In genomic region chr1:156670791-156671190, GRCh38 we compare ENCODE assay signal across 19 cellular contexts. TPM values are rescaled to one million over a fixed set of nuclear protein-coding genes. Genes with fewer than 3 reads are reported as not detected.
DNase-seq lines count a peak whose midpoint lies in the region; ATAC-seq and TF ChIP-seq lines count a peak whose summit lies in the region.
"Had no signal": no experiment of that assay in that cellular context is flagged by ENCODE, and none has a peak within 500 bp of the region (broad histone marks: within the 10 kb centered on the region; RNA-seq: fewer than 3 reads in every experiment).

No MANE protein-coding gene starts in this region.

- H3K4me1 ChIP-seq in Caco-2 (peaks cover 34% of the 10 kb centered on the region), right cardiac atrium (ENCODE audit: control insufficient read depth, insufficient read depth, low read length) (peaks cover 43% of the 10 kb centered on the region), sigmoid colon (peaks cover 0 to 59% (median 49%) of the 10 kb centered on the region in 4 donors), right lobe of liver (no peaks in the 10 kb centered on the region)
- H3K4me1 ChIP-seq: colonic mucosa, prostate gland had no signal

- H3K36me3 Mint-ChIP-seq in Caco-2 (ENCODE audit: insufficient read depth, unreplicated experiment), result peaks cover 6% of the 10 kb centered on the region
- no peaks in the 10 kb centered on the region for H3K36me3 Mint-ChIP-seq in activated CD8-positive, alpha-beta T cell treated with anti-CD3 and anti-CD28 coated beads, Interleukin-2, amount 10 ng/mL, durations not matched to agents 7 days and 5 days (ENCODE audit: low read depth)
- H3K36me3 Mint-ChIP-seq: activated naive CD4-positive, alpha-beta T cell treated with anti-CD3 and anti-CD28 coated beads, Interleukin-2, amount 50 U/mL, for 72 hours had no signal

- H3K9me3 Mint-ChIP-seq in Caco-2 (ENCODE audit: unreplicated experiment), result no peaks in the 10 kb centered on the region
- H3K9me3 Mint-ChIP-seq in activated CD8-positive, alpha-beta T cell treated with anti-CD3 and anti-CD28 coated beads, Interleukin-2, amount 10 ng/mL, durations not matched to agents 7 days and 5 days (ENCODE audit: insufficient read depth), result no peaks in the 10 kb centered on the region
- H3K9me3 Mint-ChIP-seq: activated naive CD4-positive, alpha-beta T cell treated with anti-CD3 and anti-CD28 coated beads, Interleukin-2, amount 50 U/mL, for 72 hours; activated T-helper 1 cell treated with anti-CD3 and anti-CD28 coated beads, Interleukin-12 subunit alpha, Interleukin-12 subunit beta, Interleukin-2, Interleukin-4 antibody, amounts not matched to agents 30 ng/mL and 10 ng/mL and 1 ng/mL, durations not matched to agents 14 hours and 24 hours and 36 hours had no signal

- peaks cover 28% of the 10 kb centered on the region for H3K4me1 Mint-ChIP-seq in Caco-2 (ENCODE audit: low read depth, unreplicated experiment)
- peaks cover 1% of the 10 kb centered on the region for H3K4me1 Mint-ChIP-seq in activated CD8-positive, alpha-beta T cell treated with anti-CD3 and anti-CD28 coated beads, Interleukin-2, amount 10 ng/mL, durations not matched to agents 7 days and 5 days (ENCODE audit: low read depth)

- H3K27ac Mint-ChIP-seq in Caco-2 (ENCODE audit: unreplicated experiment), result peak overlapping the region; percentile 58
- H3K27ac Mint-ChIP-seq in activated CD8-positive, alpha-beta T cell treated with anti-CD3 and anti-CD28 coated beads, Interleukin-2, amount 10 ng/mL, durations not matched to agents 7 days and 5 days, result no peak overlapping the region

- no peaks in the 10 kb centered on the region for H3K27me3 ChIP-seq in Caco-2 (replicated peaks; ENCODE audit: control insufficient read depth, insufficient read depth, low read length)
- H3K27me3 ChIP-seq in right cardiac atrium (ENCODE audit: control insufficient read depth, insufficient read depth), result no peaks in the 10 kb centered on the region
- H3K27me3 ChIP-seq in sigmoid colon, result peaks cover 0 to 1% (median 0%) of the 10 kb centered on the region in 3 donors
- H3K27me3 ChIP-seq in right lobe of liver, result no peaks in the 10 kb centered on the region

- CTCF ChIA-PET in Caco-2 (lab: Charles Lee), result interaction anchor here (0.8 kb wide), 1 partner anchor 10 kb away, joined by 6 read pairs; no protein-coding TSS in a partner anchor
- CTCF ChIA-PET in activated CD8-positive, alpha-beta T cell treated with anti-CD3 and anti-CD28 coated beads, Interleukin-2, amount 10 ng/mL, durations not matched to agents 7 days and 5 days (lab: Charles Lee), result interaction anchor here (1.2 to 2.7 kb wide), 5 partner anchors 9 to 43 kb away, joined by 3 to 11 read pairs (median 5); partner anchors contain the start of gene CRABP2

- BruUV-seq in Caco-2 (replicated peaks; lab: Mats Ljungman, UMichigan), result no TSS peak

- intact Hi-C loops in Caco-2 (cut with micrococcal nuclease; ENCODE audit: unreplicated experiment), result no loop called here
- intact Hi-C loops in right cardiac atrium (cut with DNase I), result no loop called here
- intact Hi-C loops in sigmoid colon (cut with DNase I), result no loop called here
- intact Hi-C loops in right lobe of liver (cut with DNase I), result loop anchor here in 1 of 2 donors (10.0 kb wide), 1 partner anchor 46 kb away; no protein-coding TSS in a partner anchor

- no peak for TF ChIP-seq EP300 in sigmoid colon (IDR thresholded peaks at IDR 0.05)

- H3K27ac ChIP-seq in angular gyrus (ENCODE audit: low read depth, low read length), result peak overlapping the region; percentile 41
- peak overlapping the region; percentile 73 for H3K27ac ChIP-seq in right cardiac atrium (ENCODE audit: low read length)
- H3K27ac ChIP-seq in sigmoid colon, result peak overlapping the region in 3 of 4 donors; percentile 79 to 86 (median 80)
- no peak overlapping the region for H3K27ac ChIP-seq in right lobe of liver
- H3K27ac ChIP-seq: colonic mucosa, prostate gland had no signal

- ATAC-seq in right cardiac atrium (no peak), right lobe of liver (no peak), left lobe of liver (no peak)
- ATAC-seq in activated CD8-positive, alpha-beta T cell treated with anti-CD3 and anti-CD28 coated beads, Interleukin-2, amount 10 ng/mL, durations not matched to agents 7 days and 5 days, result no peak
- ATAC-seq: activated naive CD4-positive, alpha-beta T cell treated with anti-CD3 and anti-CD28 coated beads, Interleukin-2, amount 50 U/mL, for 72 hours had no signal

- no peaks in the 10 kb centered on the region for H3K27me3 Mint-ChIP-seq in Caco-2 (ENCODE audit: insufficient read depth, unreplicated experiment)
- H3K27me3 Mint-ChIP-seq in activated CD8-positive, alpha-beta T cell treated with anti-CD3 and anti-CD28 coated beads, Interleukin-2, amount 10 ng/mL, durations not matched to agents 7 days and 5 days (ENCODE audit: low read depth), result peaks cover 41% of the 10 kb centered on the region

- no peak overlapping the region for H3K4me3 Mint-ChIP-seq in Caco-2 (ENCODE audit: unreplicated experiment)
- H3K4me3 Mint-ChIP-seq in activated CD8-positive, alpha-beta T cell treated with anti-CD3 and anti-CD28 coated beads, Interleukin-2, amount 10 ng/mL, durations not matched to agents 7 days and 5 days, result no peak overlapping the region
- H3K4me3 Mint-ChIP-seq: activated T-helper 1 cell treated with anti-CD3 and anti-CD28 coated beads, Interleukin-12 subunit alpha, Interleukin-12 subunit beta, Interleukin-2, Interleukin-4 antibody, amounts not matched to agents 30 ng/mL and 10 ng/mL and 1 ng/mL, durations not matched to agents 14 hours and 24 hours and 36 hours had no signal

- TF ChIP-seq POLR2A in sigmoid colon (IDR thresholded peaks at IDR 0.05) (no peak), right lobe of liver (IDR thresholded peaks at IDR 0.05) (no peak)

- H3K4me3 ChIP-seq in Caco-2 (ENCODE audit: low read depth, low read length), result no peak overlapping the region
- H3K4me3 ChIP-seq in right cardiac atrium (ENCODE audit: low read length), result no peak overlapping the region
- no peak overlapping the region for H3K4me3 ChIP-seq in sigmoid colon
- no peak overlapping the region for H3K4me3 ChIP-seq in right lobe of liver
- H3K4me3 ChIP-seq: colonic mucosa, prostate gland had no signal

- WGBS in right cardiac atrium, result 54% methylated on average over 4 of the region's 4 CpGs
- WGBS in sigmoid colon, 2 donors, result 63 to 87% methylated on average over 4 of the region's 4 CpGs
- WGBS in right lobe of liver (ENCODE audit: insufficient coverage, low coverage, low lambda C conversion rate, missing lambda C conversion rate), result 49% methylated on average over 3 of the region's 4 CpGs

- no peaks in the 10 kb centered on the region for H3K36me3 ChIP-seq in Caco-2 (ENCODE audit: control insufficient read depth, insufficient read depth, low read length)
- no peaks in the 10 kb centered on the region for H3K36me3 ChIP-seq in sigmoid colon
- no peaks in the 10 kb centered on the region for H3K36me3 ChIP-seq in right lobe of liver
- H3K36me3 ChIP-seq: colonic mucosa, prostate gland had no signal

- POLR2A ChIA-PET in Caco-2 (lab: Charles Lee), result no interaction called here
- POLR2A ChIA-PET in activated CD8-positive, alpha-beta T cell treated with anti-CD3 and anti-CD28 coated beads, Interleukin-2, amount 10 ng/mL, durations not matched to agents 7 days and 5 days (lab: Charles Lee), result no interaction called here

- no peak for DNase-seq in Caco-2
- DNase-seq in right cardiac atrium, result peak in 1 of 3 donors; percentile 28
- DNase-seq in sigmoid colon, result no peak
- DNase-seq in NCI-H446 (lab: John Stamatoyannopoulos, UW), result no peak
- DNase-seq in right lobe of liver, result no peak
- no peak for DNase-seq in activated CD8-positive, alpha-beta T cell treated with anti-CD3 and anti-CD28 coated beads, Interleukin-2, amount 10 ng/mL, durations not matched to agents 7 days and 5 days
- DNase-seq in left lobe of liver (ENCODE audit: low spot score), result no peak
- DNase-seq: colonic mucosa, mesenchymal stem cell, NCI-H1417, NCI-H69, SHP77 had no signal

- no peak for TF ChIP-seq CTCF in Caco-2 (IDR thresholded peaks at IDR 0.05; ENCODE audit: insufficient read depth in 1 of 2, low read depth in 1 of 2, low read length in 1 of 2, severe bottlenecking in 1 of 2, unreplicated experiment in 1 of 2)
- TF ChIP-seq CTCF in sigmoid colon (IDR thresholded peaks at IDR 0.05), result no peak
- no peak for TF ChIP-seq CTCF in right lobe of liver (IDR thresholded peaks at IDR 0.05)

- H3K9me3 ChIP-seq in Caco-2 (no peaks in the 10 kb centered on the region), right cardiac atrium (ENCODE audit: control insufficient read depth, low read length) (no peaks in the 10 kb centered on the region), sigmoid colon (no peaks in the 10 kb centered on the region), right lobe of liver (no peaks in the 10 kb centered on the region)
- H3K9me3 ChIP-seq: colonic mucosa, prostate gland had no signal

RNA-seq across cellular contexts. Expression of gene NES, which starts 6.4 kb away (rescaled TPM):
- total RNA-seq in Caco-2 (2022) (18.0 and 22.7 TPM in 2 replicates), right cardiac atrium (100 to 1,000 TPM; 146 to 282 (median 170) TPM), sigmoid colon (10 to 100 TPM in 2 of 4 donors, 1 to 10 TPM in 2; 7.1 to 21.0 (median 10.4) TPM), right lobe of liver (1 to 10 TPM; 1.1 to 7.5 (median 2.6) TPM), left lobe of liver (1.4 TPM)
- polyA plus RNA-seq in right cardiac atrium (257 TPM), sigmoid colon (1 to 10 TPM in 2 of 3 donors, under 1 TPM in 1; 0.60 to 6.9 (median 1.8) TPM)
- total RNA-seq in activated CD8-positive, alpha-beta T cell treated with anti-CD3 and anti-CD28 coated beads, Interleukin-2, amount 10 ng/mL, durations not matched to agents 7 days and 5 days, result not detected
- total RNA-seq: activated CD8-positive, alpha-beta memory T cell treated with anti-CD3 and anti-CD28 coated beads for 36 hours; activated naive CD4-positive, alpha-beta T cell treated with anti-CD3 and anti-CD28 coated beads, Interleukin-2, amount 50 U/mL, for 72 hours; activated T-helper 1 cell treated with anti-CD3 and anti-CD28 coated beads, Interleukin-12 subunit alpha, Interleukin-12 subunit beta, Interleukin-2, Interleukin-4 antibody, amounts not matched to agents 30 ng/mL and 10 ng/mL and 1 ng/mL, durations not matched to agents 14 hours and 24 hours and 36 hours; MCF 10A had no signal

RNA-seq across cellular contexts. Expression of gene BCAN, which starts 28.9 kb away (rescaled TPM):
- not detected in 2 replicates for total RNA-seq in Caco-2 (2022)
- total RNA-seq in right cardiac atrium, result under 1 TPM in 2 of 4 donors, not detected in 2; 0.23 to 0.29 TPM
- polyA plus RNA-seq in right cardiac atrium, result 0.20 TPM
- 1 to 10 TPM in 3 of 4 donors, not detected in 1; 2.0 to 2.9 (median 2.3) TPM for total RNA-seq in sigmoid colon
- under 1 TPM in 1 of 3 donors, not detected in 2; 0.12 TPM for polyA plus RNA-seq in sigmoid colon
- total RNA-seq in right lobe of liver, result not detected
- not detected for total RNA-seq in activated CD8-positive, alpha-beta T cell treated with anti-CD3 and anti-CD28 coated beads, Interleukin-2, amount 10 ng/mL, durations not matched to agents 7 days and 5 days
- not detected for total RNA-seq in left lobe of liver
- total RNA-seq: activated CD8-positive, alpha-beta memory T cell treated with anti-CD3 and anti-CD28 coated beads for 36 hours; activated naive CD4-positive, alpha-beta T cell treated with anti-CD3 and anti-CD28 coated beads, Interleukin-2, amount 50 U/mL, for 72 hours; activated T-helper 1 cell treated with anti-CD3 and anti-CD28 coated beads, Interleukin-12 subunit alpha, Interleukin-12 subunit beta, Interleukin-2, Interleukin-4 antibody, amounts not matched to agents 30 ng/mL and 10 ng/mL and 1 ng/mL, durations not matched to agents 14 hours and 24 hours and 36 hours had no signal
- polyA plus RNA-seq: neural cell had no signal

RNA-seq across cellular contexts. Expression of gene CRABP2, which starts 34.6 kb away (rescaled TPM):
- total RNA-seq in Caco-2 (2022) (27.1 and 30.6 TPM in 2 replicates), right cardiac atrium (1 to 10 TPM in 1 of 4 donors, under 1 TPM in 3; 0.71 to 1.6 (median 0.75) TPM), sigmoid colon (1 to 10 TPM; 3.1 to 7.8 (median 5.4) TPM), right lobe of liver (under 1 TPM in 1 of 6 experiments, not detected in 5; 0.24 TPM), left lobe of liver (0.33 TPM)
- polyA plus RNA-seq in right cardiac atrium (1.3 TPM), sigmoid colon (1 to 10 TPM in 1 of 3 donors, not detected in 2; 4.9 TPM)
- 1 to 10 TPM; 1.3 to 1.9 TPM for total RNA-seq in activated CD8-positive, alpha-beta T cell treated with anti-CD3 and anti-CD28 coated beads, Interleukin-2, amount 10 ng/mL, durations not matched to agents 7 days and 5 days

RNA-seq across cellular contexts. Expression of gene HAPLN2, which starts 51.6 kb away (rescaled TPM):
- total RNA-seq in Caco-2 (2022), result not detected in 2 replicates
- total RNA-seq in right cardiac atrium, result 1 to 10 TPM in 2 of 4 donors, under 1 TPM in 2; 0.53 to 1.2 (median 1.1) TPM
- 2.0 TPM for polyA plus RNA-seq in right cardiac atrium
- total RNA-seq in sigmoid colon, result 1 to 10 TPM in 1 of 4 donors, under 1 TPM in 1, not detected in 2; 0.71 to 1.2 TPM
- under 1 TPM in 1 of 3 donors, not detected in 2; 0.10 TPM for polyA plus RNA-seq in sigmoid colon
- not detected for total RNA-seq in right lobe of liver
- total RNA-seq in activated CD8-positive, alpha-beta T cell treated with anti-CD3 and anti-CD28 coated beads, Interleukin-2, amount 10 ng/mL, durations not matched to agents 7 days and 5 days, result not detected
- not detected for total RNA-seq in left lobe of liver
- total RNA-seq: activated CD8-positive, alpha-beta memory T cell treated with anti-CD3 and anti-CD28 coated beads for 36 hours; activated T-helper 1 cell treated with anti-CD3 and anti-CD28 coated beads, Interleukin-12 subunit alpha, Interleukin-12 subunit beta, Interleukin-2, Interleukin-4 antibody, amounts not matched to agents 30 ng/mL and 10 ng/mL and 1 ng/mL, durations not matched to agents 14 hours and 24 hours and 36 hours; MCF 10A had no signal

RNA-seq across cellular contexts. Expression of gene METTL25B, which starts 57.5 kb away (rescaled TPM):
- total RNA-seq in Caco-2 (2022) (26.6 and 27.6 TPM in 2 replicates), right cardiac atrium (10 to 100 TPM; 14.4 to 19.7 (median 17.3) TPM), sigmoid colon (10 to 100 TPM; 11.8 to 21.6 (median 13.7) TPM), right lobe of liver (10 to 100 TPM; 11.6 to 25.7 (median 20.6) TPM), left lobe of liver (26.8 TPM)
- polyA plus RNA-seq in right cardiac atrium (18.8 TPM), sigmoid colon (10 to 100 TPM; 19.0 to 33.1 (median 22.8) TPM)
- total RNA-seq in activated CD8-positive, alpha-beta T cell treated with anti-CD3 and anti-CD28 coated beads, Interleukin-2, amount 10 ng/mL, durations not matched to agents 7 days and 5 days, result 10 to 100 TPM; 30.0 to 34.0 TPM

Comparison
In these comparisons a context has a peak if more than half of its experiments do, and no peak if none do; other contexts are left out.
1. H3K27ac ChIP-seq: peak in angular gyrus (single experiment), right cardiac atrium (single experiment) and sigmoid colon (3 of 4); none in right lobe of liver (0 of 3).